8 cellular contexts compared by ENCODE assay signal in the genomic region with DNA sequence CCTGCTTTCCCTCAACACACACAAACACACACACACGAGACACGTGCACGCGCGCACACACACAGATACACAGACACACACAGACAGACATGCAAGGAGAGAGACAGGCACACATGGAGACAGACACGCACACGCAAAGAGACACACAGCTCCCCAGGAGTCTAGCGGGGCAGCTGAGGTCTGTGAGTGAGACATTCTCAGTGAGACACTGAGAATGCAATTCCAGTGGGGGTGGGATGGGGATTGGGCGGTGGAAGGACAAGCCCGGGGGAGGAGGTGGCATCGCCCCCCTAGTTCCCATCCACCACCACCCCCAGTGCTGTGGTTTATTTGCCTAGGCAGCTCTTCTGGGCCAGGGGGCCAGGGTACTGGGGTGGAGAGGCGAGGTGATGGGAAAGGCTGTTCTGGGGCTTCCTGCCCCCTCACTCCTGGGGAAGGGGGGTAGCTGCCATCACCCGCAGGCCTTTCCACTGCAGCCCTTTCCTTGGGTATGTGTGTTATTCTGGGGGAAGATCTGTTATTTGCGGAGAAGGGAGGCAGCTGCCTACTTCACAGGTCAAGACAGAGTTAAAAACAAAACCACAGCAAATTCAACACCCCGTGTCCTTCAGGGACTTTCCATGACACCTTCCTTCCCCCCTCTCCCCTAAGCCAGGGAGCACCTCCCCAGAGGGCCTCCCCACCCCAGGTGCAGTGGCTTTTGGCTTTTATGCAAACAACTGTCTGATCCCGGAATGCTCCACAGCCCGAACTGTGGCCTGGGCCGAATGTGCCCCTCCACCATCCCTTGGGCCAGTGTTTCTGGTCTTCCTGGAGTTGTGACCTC. TPM values are rescaled to one million over a fixed set of nuclear protein-coding genes. Genes with fewer than 3 reads are reported as not detected.
DNase-seq lines count a peak whose midpoint lies in the region; ATAC-seq and TF ChIP-seq lines count a peak whose summit lies in the region.

No MANE protein-coding gene starts in this region.

- no peaks in the 10 kb centered on the region for H3K36me3 ChIP-seq in ovary

- H3K4me1 ChIP-seq in ovary (ENCODE audit: insufficient read depth), result no peaks in the 10 kb centered on the region

- no peaks in the 10 kb centered on the region for H3K27me3 ChIP-seq in ovary

- WGBS in ovary, 3 donors, result 60 to 63% (median 63%) methylated on average over 18 of the region's 18 CpGs

- no peak for TF ChIP-seq EP300 in ovary (IDR thresholded peaks at IDR 0.05)

- no peak for TF ChIP-seq POLR2A in ovary (IDR thresholded peaks at IDR 0.05)

- H3K4me3 Mint-ChIP-seq in endothelial cell (ENCODE audit: unreplicated experiment), result peak overlapping the region; percentile 12

- ATAC-seq in left ventricle myocardium superior, result no peak
- no peak for ATAC-seq in GM19351 (IDR thresholded peaks at IDR 0.05; ENCODE audit: unreplicated experiment)

- no peak overlapping the region for H3K4me3 ChIP-seq in ovary

- H3K9me3 Mint-ChIP-seq in endothelial cell (ENCODE audit: unreplicated experiment), result no peaks in the 10 kb centered on the region

- intact Hi-C loops in cardiac septum (cut with DNase I), result no loop called here
- intact Hi-C loops in left ventricle myocardium superior (cut with micrococcal nuclease), result no loop called here
- intact Hi-C loops in ovary (cut with DNase I), result no loop called here

- no peak overlapping the region for H3K27ac Mint-ChIP-seq in endothelial cell (ENCODE audit: unreplicated experiment)

- H3K9me3 ChIP-seq in ovary, result no peaks in the 10 kb centered on the region

- TF ChIP-seq CTCF in endothelial cell (IDR thresholded peaks at IDR 0.05; ENCODE audit: unreplicated experiment), result no peak
- no peak for TF ChIP-seq CTCF in ovary (IDR thresholded peaks at IDR 0.05)

- peaks cover 3% of the 10 kb centered on the region for H3K27me3 Mint-ChIP-seq in endothelial cell (ENCODE audit: unreplicated experiment)

- DNase-seq in cardiac septum (ENCODE audit: low spot score) (peak; percentile 49), left ventricle myocardium superior (no peak), endothelial cell (ENCODE audit: low spot score) (no peak), ovary (no peak), DMS 273 treated with DMSO at 0.1 percent for 48 hours (lab: John Stamatoyannopoulos, UW) (no peak)
- DNase-seq in activated CD4-positive, alpha-beta T cell treated with anti-CD3 and anti-CD28 coated beads for 48 hours, result peak; percentile 67
- DNase-seq in stimulated activated CD4-positive, alpha-beta T cell treated with anti-CD3 and anti-CD28 coated beads, TNF-alpha, amount 100 ng/mL, for 24 hours (ENCODE audit: low read depth in 3 of 3), result peak; percentile 28 to 44 (median 32)

- peaks cover 5% of the 10 kb centered on the region for H3K4me1 Mint-ChIP-seq in endothelial cell (ENCODE audit: unreplicated experiment)

- no peaks in the 10 kb centered on the region for H3K36me3 Mint-ChIP-seq in endothelial cell (ENCODE audit: low read depth, unreplicated experiment)

- H3K27ac ChIP-seq in ovary, result peak overlapping the region in 1 of 2 donors; percentile 93

RNA-seq across cellular contexts. Expression of gene GRB7, which starts 18.0 kb away (rescaled TPM):
- total RNA-seq in cardiac septum (0.65 TPM), left ventricle myocardium superior (5.1 TPM), endothelial cell (ENCODE audit: unreplicated experiment) (1.3 TPM), ovary (10 to 100 TPM in 1 of 7 donors, 1 to 10 TPM in 5, under 1 TPM in 1; 0.51 to 63.0 (median 2.7) TPM)
- 1 to 10 TPM in 1 of 2 donors, under 1 TPM in 1; 0.23 to 1.8 TPM for polyA plus RNA-seq in ovary

RNA-seq across cellular contexts. Expression of gene MIEN1, which starts 25.4 kb away (rescaled TPM):
- total RNA-seq in cardiac septum, result 48.5 TPM
- 49.3 TPM for total RNA-seq in left ventricle myocardium superior
- total RNA-seq in endothelial cell (ENCODE audit: unreplicated experiment), result 15.5 TPM
- total RNA-seq in ovary, result 10 to 100 TPM; 20.2 to 51.4 (median 23.4) TPM
- polyA plus RNA-seq in ovary, result 10 to 100 TPM; 33.0 to 64.9 TPM

RNA-seq across cellular contexts. Expression of gene ERBB2, which starts 55.9 kb away (rescaled TPM):
- 84.4 TPM for total RNA-seq in cardiac septum
- 75.8 TPM for total RNA-seq in left ventricle myocardium superior
- total RNA-seq in endothelial cell (ENCODE audit: unreplicated experiment), result 49.0 TPM
- 10 to 100 TPM; 26.1 to 66.3 (median 53.5) TPM for total RNA-seq in ovary
- 10 to 100 TPM; 20.1 to 24.1 TPM for polyA plus RNA-seq in ovary

Comparison
In these comparisons a context has a peak if more than half of its experiments do, and no peak if none do; other contexts are left out.
1. DNase-seq: peak in cardiac septum (single experiment), activated CD4-positive, alpha-beta T cell treated with anti-CD3 and anti-CD28 coated beads for 48 hours (single experiment) and stimulated activated CD4-positive, alpha-beta T cell treated with anti-CD3 and anti-CD28 coated beads, TNF-alpha, amount 100 ng/mL, for 24 hours (3 of 3); none in left ventricle myocardium superior (single experiment), endothelial cell (single experiment), ovary (0 of 5) and DMS 273 treated with DMSO at 0.1 percent for 48 hours (single experiment).